In genomic region chr19:47863514-47863936, GRCh38 we compare ENCODE assay signal across 8 cellular contexts.
DNase-seq lines count a peak whose midpoint lies in the region; ATAC-seq and TF ChIP-seq lines count a peak whose summit lies in the region.

No MANE protein-coding gene starts in this region.

- TF ChIP-seq CTCF in 22Rv1 (IDR thresholded peaks at IDR 0.05) (peak; percentile 96), GM13976 (IDR thresholded peaks at IDR 0.05; ENCODE audit: borderline replicate concordance, control extremely low read depth, extremely low read depth, insufficient read depth, missing control alignments) (peak; percentile 91)

- DNase-seq in GM13976 (ENCODE audit: low spot score), result peak; percentile 91
- DNase-seq in NCI-H2227 treated with DMSO at 0.1 percent for 48 hours (lab: John Stamatoyannopoulos, UW), result peak; percentile 56
- DNase-seq in activated CD4-positive, CD25-positive, alpha-beta regulatory T cell treated with anti-CD3 and anti-CD28 coated beads, Interleukin-2, amount 50 U/mL, for 72 hours, result peak; percentile 92
- peak in 57 of 61 donors; percentile 5 to 82 (median 55) for DNase-seq in caudate nucleus (lab: John Stamatoyannopoulos, UW)
- DNase-seq in kidney glomerular epithelial cell (lab: John Stamatoyannopoulos, UW), result peak; percentile 55
- DNase-seq in stimulated activated CD4-positive, alpha-beta T cell treated with anti-CD3 and anti-CD28 coated beads, Interleukin-1b, Interleukin-23, amount 100 ng/mL, for 4 hours (ENCODE audit: low read depth in 2 of 2), result peak; percentile 86 to 90

- no peak for ATAC-seq in HG02678 (IDR thresholded peaks at IDR 0.05; ENCODE audit: unreplicated experiment)

- in situ Hi-C loops in GM13976 (cut with MboI; ENCODE audit: low sequenced_read_pairs, unreplicated experiment), result no loop called here

- no peak overlapping the region for H3K27ac ChIP-seq in 22Rv1
- H3K27ac ChIP-seq in caudate nucleus (ENCODE audit: low read depth, low read length), result no peak overlapping the region
